25 cellular contexts compared by ENCODE assay signal in the genomic region with DNA sequence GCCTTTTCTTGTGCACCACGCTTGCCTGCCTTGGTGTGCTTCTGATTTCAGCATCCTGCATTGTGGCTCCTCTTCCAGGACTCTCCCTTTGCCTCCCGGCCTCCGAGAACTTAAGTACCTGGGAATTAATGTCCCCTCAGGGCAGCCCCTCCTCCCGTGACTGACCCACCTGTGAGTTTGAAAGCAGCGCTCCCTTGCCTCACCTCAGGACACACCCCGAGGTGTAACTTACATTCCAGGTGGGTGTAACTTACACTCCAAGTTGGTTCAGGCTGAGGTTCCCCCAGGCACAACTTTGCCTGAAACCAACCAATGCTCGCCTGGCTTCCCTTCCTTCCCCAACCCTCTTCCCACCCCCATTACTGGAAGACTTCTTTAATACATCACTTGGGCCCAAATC.
"Had no signal": no experiment of that assay in that cellular context is flagged by ENCODE, and none has a peak within 500 bp of the region (broad histone marks: within the 10 kb centered on the region; RNA-seq: fewer than 3 reads in every experiment).

No MANE protein-coding gene starts in this region.

- H3K27me3 ChIP-seq: brain microvascular endothelial cell had no signal

- H3K9me3 Mint-ChIP-seq: activated CD4-positive, alpha-beta memory T cell treated with anti-CD3 and anti-CD28 coated beads, Interleukin-2, amount 10 ng/mL, durations not matched to agents 7 days and 5 days; activated naive CD4-positive, alpha-beta T cell treated with anti-CD3 and anti-CD28 coated beads, Interleukin-2, amount 10 ng/mL, durations not matched to agents 7 days and 5 days; activated naive CD8-positive, alpha-beta T cell treated with anti-CD3 and anti-CD28 coated beads for 36 hours; activated T-cell treated with anti-CD3 and anti-CD28 coated beads, Interleukin-2, amount 50 U/mL, for 72 hours; activated T-helper 2 cell treated with anti-CD3 and anti-CD28 coated beads, Interferon-gamma antibody, Interleukin-2, Interleukin-4, amounts not matched to agents 10 μg/mL and 5 μg/mL and 100 μg/mL, durations not matched to agents 14 hours and 24 hours and 36 hours; T-cell had no signal

- H3K4me3 Mint-ChIP-seq: activated CD4-positive, alpha-beta memory T cell treated with anti-CD3 and anti-CD28 coated beads, Interleukin-2, amount 10 ng/mL, durations not matched to agents 7 days and 5 days; activated naive CD4-positive, alpha-beta T cell treated with anti-CD3 and anti-CD28 coated beads, Interleukin-2, amount 10 ng/mL, durations not matched to agents 7 days and 5 days; activated naive CD8-positive, alpha-beta T cell treated with anti-CD3 and anti-CD28 coated beads for 36 hours; activated T-cell treated with anti-CD3 and anti-CD28 coated beads, Interleukin-2, amount 50 U/mL, for 72 hours; T-cell had no signal

- DNase-seq: activated CD4-positive, alpha-beta memory T cell treated with anti-CD3 and anti-CD28 coated beads, Interleukin-2, amount 10 ng/mL, durations not matched to agents 7 days and 5 days; activated CD4-positive, alpha-beta T cell treated with anti-CD3 and anti-CD28 coated beads, Interleukin-2, amount 50 U/mL, for 1 hour; activated CD4-positive, CD25-positive, alpha-beta regulatory T cell; activated CD8-positive, alpha-beta memory T cell treated with anti-CD3 and anti-CD28 coated beads, Interleukin-2, amount 50 U/mL, for 4 hours; activated gamma-delta T cell treated with Interleukin-2 at 50 U/mL for 16 hours; activated naive CD4-positive, alpha-beta T cell treated with anti-CD3 and anti-CD28 coated beads, Interleukin-2, amount 10 ng/mL, durations not matched to agents 7 days and 5 days; activated naive CD8-positive, alpha-beta T cell treated with anti-CD3 and anti-CD28 coated beads for 36 hours; activated T-cell treated with anti-CD3 and anti-CD28 coated beads, Interleukin-2, amount 50 U/mL, for 72 hours; brain microvascular endothelial cell; caudate nucleus; MM.1S; NCI-H1105 treated with DMSO at 0.1 percent for 48 hours; NCI-H146; NCI-H187 treated with DMSO at 0.1 percent for 48 hours; NCI-H2081 treated with DMSO at 0.1 percent for 48 hours; NCI-H2171; NCI-H2227 treated with DMSO at 0.1 percent for 48 hours; NCI-H446 treated with DMSO at 0.1 percent for 48 hours; NCI-H526; NCI-H82; SIG-M5; T-cell; T-helper 2 cell; T1000 had no signal

- H3K4me1 Mint-ChIP-seq: activated CD4-positive, alpha-beta memory T cell treated with anti-CD3 and anti-CD28 coated beads, Interleukin-2, amount 10 ng/mL, durations not matched to agents 7 days and 5 days; activated naive CD4-positive, alpha-beta T cell treated with anti-CD3 and anti-CD28 coated beads, Interleukin-2, amount 10 ng/mL, durations not matched to agents 7 days and 5 days; activated naive CD8-positive, alpha-beta T cell treated with anti-CD3 and anti-CD28 coated beads for 36 hours; T-cell had no signal

- H3K36me3 Mint-ChIP-seq: activated naive CD4-positive, alpha-beta T cell treated with anti-CD3 and anti-CD28 coated beads, Interleukin-2, amount 10 ng/mL, durations not matched to agents 7 days and 5 days; activated naive CD8-positive, alpha-beta T cell treated with anti-CD3 and anti-CD28 coated beads for 36 hours; T-cell had no signal

- H3K27me3 Mint-ChIP-seq: activated CD4-positive, alpha-beta memory T cell treated with anti-CD3 and anti-CD28 coated beads, Interleukin-2, amount 10 ng/mL, durations not matched to agents 7 days and 5 days had no signal

- ATAC-seq: activated T-cell treated with anti-CD3 and anti-CD28 coated beads, Interleukin-2, amount 50 U/mL, for 72 hours; T-cell had no signal

- H3K27ac Mint-ChIP-seq: activated CD4-positive, alpha-beta memory T cell treated with anti-CD3 and anti-CD28 coated beads, Interleukin-2, amount 10 ng/mL, durations not matched to agents 7 days and 5 days; activated naive CD4-positive, alpha-beta T cell treated with anti-CD3 and anti-CD28 coated beads, Interleukin-2, amount 10 ng/mL, durations not matched to agents 7 days and 5 days; activated naive CD8-positive, alpha-beta T cell treated with anti-CD3 and anti-CD28 coated beads for 36 hours; activated T-cell treated with anti-CD3 and anti-CD28 coated beads, Interleukin-2, amount 50 U/mL, for 72 hours; activated T-helper 2 cell treated with anti-CD3 and anti-CD28 coated beads, Interferon-gamma antibody, Interleukin-2, Interleukin-4, amounts not matched to agents 10 μg/mL and 5 μg/mL and 100 μg/mL, durations not matched to agents 14 hours and 24 hours and 36 hours; T-cell had no signal

- H3K27ac ChIP-seq: brain microvascular endothelial cell had no signal

- H3K36me3 ChIP-seq: brain microvascular endothelial cell had no signal
